31 cellular contexts compared by ENCODE assay signal in genomic region chr7:158842486-158842885, GRCh38. TPM values are rescaled to one million over a fixed set of nuclear protein-coding genes. Genes with fewer than 3 reads are reported as not detected.
A peak's percentile ranks its signal among the peaks of the same experiment; 100 is the strongest.
DNase-seq lines count a peak whose midpoint lies in the region; ATAC-seq and TF ChIP-seq lines count a peak whose summit lies in the region.
"Had no signal": no experiment of that assay in that cellular context is flagged by ENCODE, and none has a peak within 500 bp of the region (broad histone marks: within the 10 kb centered on the region; RNA-seq: fewer than 3 reads in every experiment).

No MANE protein-coding gene starts in this region.

- H3K9me3 ChIP-seq in CD4-positive, alpha-beta memory T cell (ENCODE audit: control insufficient read depth in 1 of 2, low read length in 2 of 2): no peaks in the 10 kb centered on the region
- H3K9me3 ChIP-seq: gastrocnemius medialis, SJSA1, spleen, upper lobe of left lung had no signal

- DNase-seq in activated CD8-positive, alpha-beta T cell treated with anti-CD3 and anti-CD28 coated beads for 36 hours: no peak
- no peak for DNase-seq in activated CD8-positive, alpha-beta T cell treated with anti-CD3 and anti-CD28 coated beads, Interleukin-2, amount 10 ng/mL, durations not matched to agents 7 days and 5 days
- DNase-seq in CD4-positive, alpha-beta memory T cell: no peak
- DNase-seq in NCI-H510A (lab: John Stamatoyannopoulos, UW) (peak; percentile 25), C1 segment of cervical spinal cord (lab: John Stamatoyannopoulos, UW) (no peak)
- DNase-seq in central memory CD8-positive, alpha-beta T cell (ENCODE audit: low spot score in 2 of 2): no peak
- DNase-seq: ACHN; activated CD4-positive, alpha-beta T cell treated with anti-CD3 and anti-CD28 coated beads for 4 hours; BE2C; dermis blood vessel endothelial cell; DND-41; gastrocnemius medialis; GOT3; HFFc6; KG1; left cardiac atrium; mammary epithelial cell; MM.1S; NCI-H2081 treated with DMSO at 0.1 percent for 48 hours; NCI-H345; NCI-H774; posterior cingulate gyrus; right cardiac atrium; spleen; stimulated activated CD4-positive, alpha-beta T cell treated with anti-CD3 and anti-CD28 coated beads, Interleukin-2, amount 100 ng/mL, for 48 hours; substantia nigra; upper lobe of left lung had no signal

- TF ChIP-seq CTCF in activated CD8-positive, alpha-beta T cell treated with anti-CD3 and anti-CD28 coated beads for 36 hours (IDR thresholded peaks at IDR 0.05): no peak

- no peaks in the 10 kb centered on the region for H3K9me3 Mint-ChIP-seq in activated CD8-positive, alpha-beta T cell treated with anti-CD3 and anti-CD28 coated beads for 36 hours
- peaks cover 4% of the 10 kb centered on the region for H3K9me3 Mint-ChIP-seq in activated CD8-positive, alpha-beta T cell treated with anti-CD3 and anti-CD28 coated beads, Interleukin-2, amount 10 ng/mL, durations not matched to agents 7 days and 5 days (ENCODE audit: insufficient read depth)
- H3K9me3 Mint-ChIP-seq in CD4-positive, alpha-beta memory T cell: no peaks in the 10 kb centered on the region
- H3K9me3 Mint-ChIP-seq in central memory CD8-positive, alpha-beta T cell: no peaks in the 10 kb centered on the region
- H3K9me3 Mint-ChIP-seq: HFFc6 had no signal

- CTCF ChIA-PET in activated CD8-positive, alpha-beta T cell treated with anti-CD3 and anti-CD28 coated beads for 36 hours (lab: Charles Lee): interaction anchor here (1.0 to 1.7 kb wide), 4 partner anchors 9 to 134 kb away, joined by 3 to 5 read pairs (median 4); no protein-coding TSS in a partner anchor
- CTCF ChIA-PET in activated CD8-positive, alpha-beta T cell treated with anti-CD3 and anti-CD28 coated beads, Interleukin-2, amount 10 ng/mL, durations not matched to agents 7 days and 5 days (lab: Charles Lee): interaction anchor here (1.2 to 1.8 kb wide), 5 partner anchors 10 to 134 kb away, joined by 3 to 8 read pairs (median 4); partner anchors contain the start of gene ESYT2
- CTCF ChIA-PET in CD4-positive, alpha-beta memory T cell (lab: Charles Lee; ENCODE audit: partially characterized antibody): interaction anchor here (1.0 kb wide), 1 partner anchor 22 kb away, joined by 5 read pairs; no protein-coding TSS in a partner anchor

- no peak overlapping the region for H3K27ac ChIP-seq in CD4-positive, alpha-beta memory T cell (ENCODE audit: low read depth, low read length)
- H3K27ac ChIP-seq: gastrocnemius medialis, hepatocyte, SJSA1, spleen, upper lobe of left lung had no signal

- intact Hi-C loops in activated CD8-positive, alpha-beta T cell treated with anti-CD3 and anti-CD28 coated beads for 36 hours (cut with micrococcal nuclease): no loop called here
- intact Hi-C loops in CD4-positive, alpha-beta memory T cell (cut with micrococcal nuclease): no loop called here

- no peaks in the 10 kb centered on the region for H3K36me3 ChIP-seq in CD4-positive, alpha-beta memory T cell (ENCODE audit: insufficient read depth, low read length)
- H3K36me3 ChIP-seq: BE2C, gastrocnemius medialis, SJSA1, spleen, upper lobe of left lung had no signal

- H3K4me1 Mint-ChIP-seq in activated CD8-positive, alpha-beta T cell treated with anti-CD3 and anti-CD28 coated beads for 36 hours (ENCODE audit: low read depth): peaks cover 18% of the 10 kb centered on the region
- peaks cover 38% of the 10 kb centered on the region for H3K4me1 Mint-ChIP-seq in activated CD8-positive, alpha-beta T cell treated with anti-CD3 and anti-CD28 coated beads, Interleukin-2, amount 10 ng/mL, durations not matched to agents 7 days and 5 days (ENCODE audit: low read depth)
- peaks cover 13 to 25% (median 19%) of the 10 kb centered on the region in 4 donors for H3K4me1 Mint-ChIP-seq in CD4-positive, alpha-beta memory T cell
- H3K4me1 Mint-ChIP-seq in central memory CD8-positive, alpha-beta T cell: peaks cover 8% of the 10 kb centered on the region

- POLR2A ChIA-PET in activated CD8-positive, alpha-beta T cell treated with anti-CD3 and anti-CD28 coated beads for 36 hours (lab: Charles Lee): interaction anchor here (0.6 to 1.8 kb wide), 3 partner anchors 12 to 186 kb away, joined by 3 to 8 read pairs (median 4); partner anchors contain the start of gene ESYT2
- POLR2A ChIA-PET in activated CD8-positive, alpha-beta T cell treated with anti-CD3 and anti-CD28 coated beads, Interleukin-2, amount 10 ng/mL, durations not matched to agents 7 days and 5 days (lab: Charles Lee): interaction anchor here (0.7 to 1.4 kb wide), 3 partner anchors 12 to 19 kb away, joined by 3 read pairs; partner anchors contain the start of gene DYNC2I1
- POLR2A ChIA-PET in CD4-positive, alpha-beta memory T cell (lab: Charles Lee; ENCODE audit: partially characterized antibody): interaction anchor here (1.0 to 1.7 kb wide), 3 partner anchors 12 to 30 kb away, joined by 3 to 8 read pairs (median 8); partner anchors contain the start of gene ESYT2

- no peak overlapping the region for H3K4me3 ChIP-seq in CD4-positive, alpha-beta memory T cell (ENCODE audit: low read length in 2 of 2)
- H3K4me3 ChIP-seq: gastrocnemius medialis, hepatocyte, SJSA1, spleen, upper lobe of left lung had no signal

- H3K4me1 ChIP-seq in CD4-positive, alpha-beta memory T cell (ENCODE audit: insufficient read depth, low read length): peaks cover 8% of the 10 kb centered on the region
- H3K4me1 ChIP-seq: BE2C, spleen, upper lobe of left lung had no signal

- no peaks in the 10 kb centered on the region for H3K27me3 ChIP-seq in CD4-positive, alpha-beta memory T cell (ENCODE audit: insufficient read depth, low read length)
- H3K27me3 ChIP-seq: BE2C, gastrocnemius medialis, hepatocyte, SJSA1, spleen, upper lobe of left lung had no signal

- H3K27me3 Mint-ChIP-seq in activated CD8-positive, alpha-beta T cell treated with anti-CD3 and anti-CD28 coated beads for 36 hours: no peaks in the 10 kb centered on the region
- H3K27me3 Mint-ChIP-seq in activated CD8-positive, alpha-beta T cell treated with anti-CD3 and anti-CD28 coated beads, Interleukin-2, amount 10 ng/mL, durations not matched to agents 7 days and 5 days (ENCODE audit: low read depth): peaks cover 2% of the 10 kb centered on the region
- no peaks in the 10 kb centered on the region for H3K27me3 Mint-ChIP-seq in CD4-positive, alpha-beta memory T cell
- peaks cover 10% of the 10 kb centered on the region for H3K27me3 Mint-ChIP-seq in central memory CD8-positive, alpha-beta T cell

- peak; percentile 78 for ATAC-seq in activated CD8-positive, alpha-beta T cell treated with anti-CD3 and anti-CD28 coated beads for 36 hours
- no peak for ATAC-seq in activated CD8-positive, alpha-beta T cell treated with anti-CD3 and anti-CD28 coated beads, Interleukin-2, amount 10 ng/mL, durations not matched to agents 7 days and 5 days
- peak; percentile 46 for ATAC-seq in central memory CD8-positive, alpha-beta T cell (replicated peaks; ENCODE audit: extremely low read depth, poor library complexity, severe bottlenecking)
- no peak for ATAC-seq in HG03520 (IDR thresholded peaks at IDR 0.05; ENCODE audit: unreplicated experiment)
- ATAC-seq in GM18858 (IDR thresholded peaks at IDR 0.05; ENCODE audit: unreplicated experiment): no peak
- ATAC-seq: gastrocnemius medialis, left cardiac atrium, right cardiac atrium had no signal

- H3K27ac Mint-ChIP-seq in activated CD8-positive, alpha-beta T cell treated with anti-CD3 and anti-CD28 coated beads for 36 hours: peak overlapping the region; percentile 16
- H3K27ac Mint-ChIP-seq in activated CD8-positive, alpha-beta T cell treated with anti-CD3 and anti-CD28 coated beads, Interleukin-2, amount 10 ng/mL, durations not matched to agents 7 days and 5 days: no peak overlapping the region
- H3K27ac Mint-ChIP-seq in CD4-positive, alpha-beta memory T cell: peak overlapping the region in 6 of 7 donors; percentile 21 to 90 (median 58)
- no peak overlapping the region for H3K27ac Mint-ChIP-seq in central memory CD8-positive, alpha-beta T cell (ENCODE audit: low read depth)
- H3K27ac Mint-ChIP-seq: HFFc6 had no signal

- H3K4me3 Mint-ChIP-seq in activated CD8-positive, alpha-beta T cell treated with anti-CD3 and anti-CD28 coated beads for 36 hours: no peak overlapping the region
- H3K4me3 Mint-ChIP-seq in activated CD8-positive, alpha-beta T cell treated with anti-CD3 and anti-CD28 coated beads, Interleukin-2, amount 10 ng/mL, durations not matched to agents 7 days and 5 days: no peak overlapping the region
- no peak overlapping the region for H3K4me3 Mint-ChIP-seq in CD4-positive, alpha-beta memory T cell
- H3K4me3 Mint-ChIP-seq in central memory CD8-positive, alpha-beta T cell: no peak overlapping the region
- H3K4me3 Mint-ChIP-seq: HFFc6 had no signal

- H3K36me3 Mint-ChIP-seq in activated CD8-positive, alpha-beta T cell treated with anti-CD3 and anti-CD28 coated beads for 36 hours (ENCODE audit: low read depth): no peaks in the 10 kb centered on the region
- peaks cover 7% of the 10 kb centered on the region for H3K36me3 Mint-ChIP-seq in activated CD8-positive, alpha-beta T cell treated with anti-CD3 and anti-CD28 coated beads, Interleukin-2, amount 10 ng/mL, durations not matched to agents 7 days and 5 days (ENCODE audit: low read depth)
- H3K36me3 Mint-ChIP-seq in CD4-positive, alpha-beta memory T cell: no peaks in the 10 kb centered on the region
- H3K36me3 Mint-ChIP-seq in central memory CD8-positive, alpha-beta T cell (ENCODE audit: insufficient read depth): no peaks in the 10 kb centered on the region

RNA-seq across cellular contexts. Expression of gene ESYT2, which starts 13.2 kb away (rescaled TPM):
- total RNA-seq in activated CD8-positive, alpha-beta T cell treated with anti-CD3 and anti-CD28 coated beads for 36 hours: 10 to 100 TPM; 55.5 to 56.6 TPM
- 10 to 100 TPM; 85.0 to 85.9 TPM for total RNA-seq in activated CD8-positive, alpha-beta T cell treated with anti-CD3 and anti-CD28 coated beads, Interleukin-2, amount 10 ng/mL, durations not matched to agents 7 days and 5 days
- total RNA-seq in CD4-positive, alpha-beta memory T cell: 100 to 1,000 TPM; 114 to 116 TPM
- polyA plus RNA-seq in CD4-positive, alpha-beta memory T cell: 10 to 100 TPM; 52.3 to 99.4 TPM

RNA-seq across cellular contexts. Expression of gene DYNC2I1, which starts 13.9 kb away (rescaled TPM):
- total RNA-seq in activated CD8-positive, alpha-beta T cell treated with anti-CD3 and anti-CD28 coated beads for 36 hours: 10 to 100 TPM; 14.8 to 17.0 TPM
- 10 to 100 TPM; 17.4 to 18.9 TPM for total RNA-seq in activated CD8-positive, alpha-beta T cell treated with anti-CD3 and anti-CD28 coated beads, Interleukin-2, amount 10 ng/mL, durations not matched to agents 7 days and 5 days
- 10 to 100 TPM; 14.7 to 15.2 TPM for total RNA-seq in CD4-positive, alpha-beta memory T cell
- polyA plus RNA-seq in CD4-positive, alpha-beta memory T cell: 10 to 100 TPM in 1 of 2 donors, 1 to 10 TPM in 1; 6.2 to 24.1 TPM

Comparison
In these comparisons a context has a peak if more than half of its experiments do, and no peak if none do; other contexts are left out.
1. ATAC-seq: peak in activated CD8-positive, alpha-beta T cell treated with anti-CD3 and anti-CD28 coated beads for 36 hours (single experiment) and central memory CD8-positive, alpha-beta T cell (single experiment); none in activated CD8-positive, alpha-beta T cell treated with anti-CD3 and anti-CD28 coated beads, Interleukin-2, amount 10 ng/mL, durations not matched to agents 7 days and 5 days (single experiment), HG03520 (single experiment) and GM18858 (single experiment).
2. H3K27ac Mint-ChIP-seq: peak in activated CD8-positive, alpha-beta T cell treated with anti-CD3 and anti-CD28 coated beads for 36 hours (single experiment) and CD4-positive, alpha-beta memory T cell (6 of 7); none in activated CD8-positive, alpha-beta T cell treated with anti-CD3 and anti-CD28 coated beads, Interleukin-2, amount 10 ng/mL, durations not matched to agents 7 days and 5 days (single experiment) and central memory CD8-positive, alpha-beta T cell (single experiment).